ENCODE assay signal across 15 cellular contexts in genomic region chr13:19681517-19681916, GRCh38. TPM values are rescaled to one million over a fixed set of nuclear protein-coding genes. Genes with fewer than 3 reads are reported as not detected.
DNase-seq lines count a peak whose midpoint lies in the region; ATAC-seq and TF ChIP-seq lines count a peak whose summit lies in the region.
"Had no signal": no experiment of that assay in that cellular context is flagged by ENCODE, and none has a peak within 500 bp of the region (broad histone marks: within the 10 kb centered on the region; RNA-seq: fewer than 3 reads in every experiment).

No MANE protein-coding gene starts in this region.

- ATAC-seq in CD8-positive, alpha-beta T cell: peak; percentile 40
- peak; percentile 53 for ATAC-seq in HG02610 (IDR thresholded peaks at IDR 0.05; ENCODE audit: unreplicated experiment)
- ATAC-seq in activated naive CD4-positive, alpha-beta T cell treated with anti-CD3 and anti-CD28 coated beads, Interleukin-2, amount 50 U/mL, for 72 hours: peak; percentile 60 to 89
- ATAC-seq: lower lobe of right lung had no signal

- CTCF ChIA-PET in CD8-positive, alpha-beta T cell (lab: Charles Lee): no interaction called here
- CTCF ChIA-PET in RWPE1 (lab: Yijun Ruan, JAX): no interaction called here

- no peaks in the 10 kb centered on the region for H3K9me3 ChIP-seq in CD8-positive, alpha-beta T cell (ENCODE audit: low read length)
- H3K9me3 ChIP-seq: lower lobe of right lung had no signal

- H3K4me1 Mint-ChIP-seq in CD8-positive, alpha-beta T cell (ENCODE audit: low read depth): peaks cover 44% of the 10 kb centered on the region

- no peaks in the 10 kb centered on the region for H3K9me3 Mint-ChIP-seq in CD8-positive, alpha-beta T cell
- H3K9me3 Mint-ChIP-seq in activated naive CD4-positive, alpha-beta T cell treated with anti-CD3 and anti-CD28 coated beads, Interleukin-2, amount 50 U/mL, for 72 hours: no peaks in the 10 kb centered on the region
- H3K9me3 Mint-ChIP-seq: natural killer cell treated with Interleukin-12 subunit alpha and Interleukin-12 subunit beta and Interleukin-15 and Interleukin-18, amount 100 ng/mL, for 72 hours had no signal

- H3K27me3 Mint-ChIP-seq in CD8-positive, alpha-beta T cell (ENCODE audit: low read depth): no peaks in the 10 kb centered on the region
- H3K27me3 Mint-ChIP-seq: natural killer cell treated with Interleukin-12 subunit alpha and Interleukin-12 subunit beta and Interleukin-15 and Interleukin-18, amount 100 ng/mL, for 72 hours had no signal

- POLR2A ChIA-PET in CD8-positive, alpha-beta T cell (lab: Charles Lee): no interaction called here
- POLR2A ChIA-PET in RWPE1 (lab: Yijun Ruan, JAX; ENCODE audit: low non-redundant PET): no interaction called here

- DNase-seq in CD8-positive, alpha-beta T cell: no peak
- DNase-seq in activated naive CD4-positive, alpha-beta T cell treated with anti-CD3 and anti-CD28 coated beads, Interleukin-2, amount 50 U/mL, for 72 hours (ENCODE audit: low spot score in 2 of 2): no peak
- peak; percentile 42 for DNase-seq in iris pigment epithelial cell (ENCODE audit: low read depth)
- DNase-seq in retina: no peak
- DNase-seq in RWPE1 (ENCODE audit: low spot score): no peak
- no peak for DNase-seq in DMS79 treated with DMSO at 0.1 percent for 48 hours (lab: John Stamatoyannopoulos, UW)
- DNase-seq: AML-193; central memory CD4-positive, alpha-beta T cell; foreskin melanocyte; lower lobe of right lung; NCI-H1436 treated with DMSO at 0.1 percent for 48 hours; NCI-H446 treated with DMSO at 0.1 percent for 48 hours; substantia nigra had no signal

- intact Hi-C loops in CD8-positive, alpha-beta T cell (cut with DNase I, micrococcal nuclease): no loop called here

- H3K36me3 Mint-ChIP-seq in CD8-positive, alpha-beta T cell: peaks cover 38% of the 10 kb centered on the region
- peaks cover 0 to 5% of the 10 kb centered on the region in 2 donors for H3K36me3 Mint-ChIP-seq in activated naive CD4-positive, alpha-beta T cell treated with anti-CD3 and anti-CD28 coated beads, Interleukin-2, amount 50 U/mL, for 72 hours

- no peak for TF ChIP-seq CTCF in CD8-positive, alpha-beta T cell (IDR thresholded peaks at IDR 0.05)
- TF ChIP-seq CTCF in RWPE1 (conservative IDR thresholded peaks at IDR 0.05; ENCODE audit: low read depth): no peak

- H3K27ac ChIP-seq in CD8-positive, alpha-beta T cell (ENCODE audit: low read depth, low read length): no peak overlapping the region
- H3K27ac ChIP-seq in RWPE1: no peak overlapping the region
- H3K27ac ChIP-seq: lower lobe of right lung had no signal

- H3K4me1 ChIP-seq in CD8-positive, alpha-beta T cell (ENCODE audit: insufficient read depth, low read length): peaks cover 11% of the 10 kb centered on the region
- H3K4me1 ChIP-seq: lower lobe of right lung had no signal

- H3K4me3 Mint-ChIP-seq in CD8-positive, alpha-beta T cell: no peak overlapping the region
- H3K4me3 Mint-ChIP-seq: natural killer cell treated with Interleukin-12 subunit alpha and Interleukin-12 subunit beta and Interleukin-15 and Interleukin-18, amount 100 ng/mL, for 72 hours had no signal

- H3K27ac Mint-ChIP-seq in CD8-positive, alpha-beta T cell: peak overlapping the region; percentile 71
- H3K27ac Mint-ChIP-seq in activated naive CD4-positive, alpha-beta T cell treated with anti-CD3 and anti-CD28 coated beads, Interleukin-2, amount 50 U/mL, for 72 hours: no peak overlapping the region

- H3K36me3 ChIP-seq in CD8-positive, alpha-beta T cell (ENCODE audit: insufficient read depth, low read length): peaks cover 10% of the 10 kb centered on the region

- no peaks in the 10 kb centered on the region for H3K27me3 ChIP-seq in CD8-positive, alpha-beta T cell (ENCODE audit: insufficient read depth, low read length)

- no peak overlapping the region for H3K4me3 ChIP-seq in CD8-positive, alpha-beta T cell (ENCODE audit: low read depth, low read length)
- H3K4me3 ChIP-seq: lower lobe of right lung had no signal

RNA-seq across cellular contexts. Expression of gene MPHOSPH8, which starts 48.1 kb away (rescaled TPM):
- 10 to 100 TPM; 32.9 to 35.6 TPM for total RNA-seq in CD8-positive, alpha-beta T cell
- 10 to 100 TPM; 24.6 to 39.8 TPM for total RNA-seq in activated naive CD4-positive, alpha-beta T cell treated with anti-CD3 and anti-CD28 coated beads, Interleukin-2, amount 50 U/mL, for 72 hours
